Comparison of ENCODE assay signal across 8 cellular contexts in the genomic region with DNA sequence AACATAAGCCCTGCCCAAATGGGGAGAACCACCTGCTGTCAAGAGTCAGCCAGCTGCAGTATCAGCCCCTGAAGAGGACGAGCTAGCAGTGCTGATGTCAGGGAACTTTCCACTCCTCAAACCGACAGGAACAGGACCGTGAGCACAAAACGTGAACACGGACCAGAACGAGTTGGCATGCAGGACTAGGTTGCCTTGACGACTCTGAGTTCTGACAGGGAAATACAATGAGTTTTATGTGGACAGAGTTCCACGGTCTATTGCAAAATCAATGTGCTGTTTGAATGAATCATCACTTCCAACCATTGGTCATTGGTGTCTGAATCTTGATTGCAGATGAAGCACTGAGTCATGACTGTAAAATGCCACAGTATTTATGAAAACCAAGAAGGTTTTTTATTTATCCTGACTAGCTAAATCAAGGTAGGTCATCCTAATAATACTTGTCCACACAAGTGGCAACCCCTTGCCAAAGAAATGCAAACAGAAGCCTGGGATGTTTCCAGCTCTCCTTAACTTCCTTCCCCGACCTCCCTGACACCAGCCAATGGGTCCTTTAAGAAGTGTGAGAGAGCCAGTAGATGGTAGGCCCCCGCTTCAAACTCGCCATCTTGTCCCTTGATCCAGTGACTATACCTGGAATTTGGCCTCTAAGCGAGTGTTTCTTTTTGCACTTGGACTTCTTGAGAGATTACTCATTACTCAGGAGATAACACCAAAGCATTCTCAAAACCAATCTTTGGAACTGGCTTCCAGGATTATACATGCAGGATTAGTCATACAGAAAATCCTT.
DNase-seq lines count a peak whose midpoint lies in the region; TF ChIP-seq lines count a peak whose summit lies in the region.

No MANE protein-coding gene starts in this region.

- DNase-seq in GM10248 (ENCODE audit: extremely low spot score) (peak; percentile 1), NCI-H69 (lab: John Stamatoyannopoulos, UW) (peak; percentile 61), dermis blood vessel endothelial cell (peak; percentile 98), NCI-H446 treated with DMSO at 0.1 percent for 48 hours (lab: John Stamatoyannopoulos, UW) (no peak), HUDEP-2 (lab: John Stamatoyannopoulos, UW; ENCODE audit: unreplicated experiment in 76 of 76) (no peak), KBM-7 (no peak), iPS-NIHi7 (ENCODE audit: extremely low spot score) (no peak)

- no peaks in the 10 kb centered on the region for H3K36me3 ChIP-seq in muscle layer of colon (ENCODE audit: insufficient read depth, low read length)

- CTCF ChIA-PET in GM10248 (lab: Yijun Ruan, JAX) = interaction anchor here (0.8 to 1.3 kb wide), 4 partner anchors 10 to 49 kb away, joined by 3 to 6 read pairs (median 3); no protein-coding TSS in a partner anchor

- H3K9me3 ChIP-seq in muscle layer of colon (ENCODE audit: low read length) = no peaks in the 10 kb centered on the region

- no peak overlapping the region for H3K4me3 ChIP-seq in muscle layer of colon (ENCODE audit: low read depth in 1 of 2, low read length in 2 of 2)

- H3K27me3 ChIP-seq in muscle layer of colon (ENCODE audit: control insufficient read depth in 1 of 2, insufficient read depth in 2 of 2, low read length in 2 of 2) = no peaks in the 10 kb centered on the region

- H3K4me1 ChIP-seq in muscle layer of colon (ENCODE audit: insufficient read depth, low read length) = no peaks in the 10 kb centered on the region

- H3K27ac ChIP-seq in muscle layer of colon (ENCODE audit: low read depth, low read length) = peak overlapping the region; percentile 22

- POLR2A ChIA-PET in GM10248 (lab: Yijun Ruan, JAX) = interaction anchor here (0.5 kb wide), 1 partner anchor 1006 kb away, joined by 3 read pairs; no protein-coding TSS in a partner anchor

- no peak overlapping the region for H3K9ac ChIP-seq in muscle layer of colon (ENCODE audit: low read length)

- TF ChIP-seq CTCF in GM10248 (IDR thresholded peaks at IDR 0.05; ENCODE audit: control extremely low read depth, extremely low read depth, low read depth, missing control alignments) = no peak

- in situ Hi-C loops in KBM-7 (cut with MboI; ENCODE audit: low pct_unique_long_range_greater_than_20kb, low sequenced_read_pairs) = no loop called here

Comparison
In these comparisons a context has a peak if more than half of its experiments do, and no peak if none do; other contexts are left out.
1. DNase-seq: peak in GM10248 (single experiment), NCI-H69 (single experiment) and dermis blood vessel endothelial cell (single experiment); none in NCI-H446 treated with DMSO at 0.1 percent for 48 hours (single experiment), HUDEP-2 (0 of 76), KBM-7 (single experiment) and iPS-NIHi7 (single experiment).